In the genomic region with DNA sequence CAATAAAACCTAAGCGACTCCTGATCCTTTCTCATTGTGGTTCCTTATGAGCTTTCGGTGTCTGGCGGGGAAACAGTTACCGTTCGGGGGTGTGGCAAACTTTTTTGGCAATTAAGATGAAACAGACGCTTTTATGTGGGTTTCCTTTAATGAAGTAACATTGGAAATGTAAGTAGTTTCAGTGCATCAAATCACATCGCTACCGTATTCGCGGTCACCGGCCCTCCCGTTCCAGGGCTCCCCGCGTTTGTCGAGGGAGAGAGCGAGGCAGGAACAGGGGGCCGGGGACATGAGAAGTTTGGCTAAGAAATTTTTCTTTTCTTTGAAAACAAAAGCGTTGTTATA, we compare ENCODE assay signal across 2 cellular contexts.
TF ChIP-seq lines count a peak whose summit lies in the region.

No MANE protein-coding gene starts in this region.

TF ChIP-seq in GM23338, 12 proteins besides CTCF, POLR2A, EP300 and RAD21:
- TF ChIP-seq JUNB (IDR thresholded peaks at IDR 0.05; ENCODE audit: unreplicated experiment) (no peak), EZH2 (IDR thresholded peaks at IDR 0.05; ENCODE audit: low read depth, unreplicated experiment) (peak; percentile 89)

TF ChIP-seq in H1, 55 proteins besides CTCF, POLR2A, EP300 and RAD21:
- TF ChIP-seq SUZ12 (IDR thresholded peaks at IDR 0.05; ENCODE audit: low read length) (peak; percentile 39; the same call in 1 of the 2 replicates), EZH2 (IDR thresholded peaks at IDR 0.05; ENCODE audit: low read depth, low read length, severe bottlenecking) (peak; percentile 54), EGR1 (IDR thresholded peaks at IDR 0.05; ENCODE audit: borderline replicate concordance, low read depth, low read length) (no peak)
